Comparison of ENCODE assay signal across 20 cellular contexts in the genomic region with DNA sequence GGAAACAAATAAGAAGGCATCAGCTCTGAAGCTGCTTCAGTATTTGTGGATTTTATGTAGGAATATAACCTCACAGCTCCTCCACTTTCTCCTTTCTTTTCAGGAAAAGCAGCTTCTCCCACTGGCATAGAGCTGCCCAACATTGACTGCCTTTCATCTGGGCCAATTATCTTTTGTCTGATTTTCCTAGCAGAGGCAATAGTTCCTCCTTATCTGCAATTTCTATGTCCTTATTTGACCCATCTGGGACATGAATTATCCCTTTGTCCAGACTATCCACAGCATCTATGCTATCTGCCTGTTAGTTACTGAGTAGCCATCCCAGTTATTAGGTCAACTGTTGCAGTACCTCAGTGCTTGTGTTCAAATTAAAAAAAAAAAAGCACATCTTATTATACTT.
DNase-seq lines count a peak whose midpoint lies in the region; ATAC-seq and TF ChIP-seq lines count a peak whose summit lies in the region.
"Had no signal": no experiment of that assay in that cellular context is flagged by ENCODE, and none has a peak within 500 bp of the region (broad histone marks: within the 10 kb centered on the region; RNA-seq: fewer than 3 reads in every experiment).

No MANE protein-coding gene starts in this region.

- no peak for DNase-seq in mammary epithelial cell
- no peak for DNase-seq in MCF 10A (ENCODE audit: unreplicated experiment)
- DNase-seq in foreskin melanocyte = peak; percentile 70
- DNase-seq in neuronal stem cell (ENCODE audit: low spot score) = no peak
- DNase-seq: 8988T; CD8-positive, alpha-beta T cell; DMS79 treated with DMSO at 0.1 percent for 48 hours; KG1; NCI-H1048; NCI-H1436 treated with DMSO at 0.1 percent for 48 hours; NCI-H2081 treated with DMSO at 0.1 percent for 48 hours; NCI-H345; NCI-H526 treated with DMSO at 0.1 percent for 48 hours; OCI-M1 had no signal

- no peak overlapping the region for H3K23ac ChIP-seq in neuronal stem cell (ENCODE audit: low read depth, low read length, poor library complexity)

- no peak overlapping the region for H3K27ac Mint-ChIP-seq in MCF 10A (ENCODE audit: low read depth, unreplicated experiment)
- H3K27ac Mint-ChIP-seq: CD8-positive, alpha-beta T cell had no signal

- POLR2A ChIA-PET in MCF 10A (lab: Yijun Ruan, JAX) = no interaction called here

- no peaks in the 10 kb centered on the region for H3K79me2 ChIP-seq in mammary epithelial cell (ENCODE audit: insufficient read depth, low read length)

- no peak overlapping the region for H2AK5ac ChIP-seq in neuronal stem cell (ENCODE audit: low read depth, low read length)

- BruUV-seq in mammary epithelial cell (replicated peaks; lab: Mats Ljungman, UMichigan) (no TSS peak), MCF 10A (replicated peaks; lab: Mats Ljungman, UMichigan) (no TSS peak)

- in situ Hi-C loops in mammary epithelial cell (cut with MboI; ENCODE audit: low sequenced_read_pairs in 2 of 2) = no loop called here

- no peak overlapping the region for H3K18ac ChIP-seq in neuronal stem cell (ENCODE audit: low read length)

- H2BK120ac ChIP-seq in neuronal stem cell (ENCODE audit: low read depth, low read length) = no peak overlapping the region

- H3K4me2 ChIP-seq in mammary epithelial cell (ENCODE audit: insufficient read depth, low read depth, low read length) (no peak overlapping the region), neuronal stem cell (ENCODE audit: insufficient read depth, low read length, poor library complexity, severe bottlenecking) (no peak overlapping the region)
- H3K4me2 ChIP-seq: BLaER1 had no signal

- H4K91ac ChIP-seq in neuronal stem cell (ENCODE audit: low read depth, low read length, poor library complexity) = no peak overlapping the region

- CTCF ChIA-PET in mammary epithelial cell (lab: Charles Lee; ENCODE audit: low non-redundant PET) (no interaction called here), MCF 10A (lab: Yijun Ruan, JAX) (no interaction called here)

- peaks cover 31% of the 10 kb centered on the region for H3K27me3 Mint-ChIP-seq in MCF 10A (ENCODE audit: insufficient read depth, unreplicated experiment)

- no peak overlapping the region for H2BK12ac ChIP-seq in neuronal stem cell (ENCODE audit: low read length)

- H2AFZ ChIP-seq in mammary epithelial cell (ENCODE audit: low read depth, low read length) (peak overlapping the region; percentile 20), neuronal stem cell (ENCODE audit: low read length) (peak overlapping the region; percentile 70)

- H3K27me3 ChIP-seq in mammary epithelial cell (ENCODE audit: insufficient read depth, low read length) = no peaks in the 10 kb centered on the region
- H3K27me3 ChIP-seq in neuronal stem cell (ENCODE audit: control insufficient read depth in 3 of 3, insufficient read depth in 3 of 3, low read depth in 1 of 3, low read length in 3 of 3) = no peaks in the 10 kb centered on the region
- H3K27me3 ChIP-seq: BLaER1, SJSA1 had no signal

- no peaks in the 10 kb centered on the region for H3K9me3 Mint-ChIP-seq in MCF 10A (ENCODE audit: unreplicated experiment)
- H3K9me3 Mint-ChIP-seq: CD8-positive, alpha-beta T cell had no signal

- H4K8ac ChIP-seq in neuronal stem cell (ENCODE audit: low read depth, low read length) = no peak overlapping the region

- intact Hi-C loops in mammary epithelial cell (cut with micrococcal nuclease) = no loop called here
- intact Hi-C loops in MCF 10A (cut with micrococcal nuclease) = no loop called here

- H3K36me3 Mint-ChIP-seq in MCF 10A (ENCODE audit: insufficient read depth, unreplicated experiment) = no peaks in the 10 kb centered on the region
- H3K36me3 Mint-ChIP-seq: CD8-positive, alpha-beta T cell had no signal

- H3K79me1 ChIP-seq in neuronal stem cell (ENCODE audit: low read depth, low read length) = no peaks in the 10 kb centered on the region

- no peaks in the 10 kb centered on the region for H3K9me3 ChIP-seq in mammary epithelial cell (replicated peaks; ENCODE audit: insufficient read depth, low read length)
- no peaks in the 10 kb centered on the region for H3K9me3 ChIP-seq in neuronal stem cell (replicated peaks in 1 of 2; ENCODE audit: control insufficient read depth in 2 of 2, insufficient read depth in 1 of 2, low read depth in 1 of 2, low read length in 2 of 2)
- H3K9me3 ChIP-seq: BLaER1, SJSA1 had no signal

- H3K36me3 ChIP-seq in mammary epithelial cell (ENCODE audit: insufficient read depth, low read length) (no peaks in the 10 kb centered on the region), neuronal stem cell (replicated peaks in 1 of 2; ENCODE audit: control insufficient read depth in 2 of 2, insufficient read depth in 2 of 2, low read length in 2 of 2) (no peaks in the 10 kb centered on the region)
- H3K36me3 ChIP-seq: BLaER1, SJSA1 had no signal

- H4K20me1 ChIP-seq in mammary epithelial cell (ENCODE audit: insufficient read depth, low read length) = no peaks in the 10 kb centered on the region
- H4K20me1 ChIP-seq: BLaER1 had no signal

- H3K4ac ChIP-seq in neuronal stem cell (ENCODE audit: low read length) = no peak overlapping the region

- dilution Hi-C loops in mammary epithelial cell (cut with HindIII; ENCODE audit: low sequenced_read_pairs) = no loop called here

- H2BK15ac ChIP-seq in neuronal stem cell (ENCODE audit: low read length) = no peak overlapping the region

- no peak overlapping the region for H3K4me3 Mint-ChIP-seq in MCF 10A (ENCODE audit: unreplicated experiment)
- H3K4me3 Mint-ChIP-seq: CD8-positive, alpha-beta T cell had no signal

- no peak overlapping the region for H2BK5ac ChIP-seq in neuronal stem cell (ENCODE audit: low read length)

- H3K4me3 ChIP-seq in mammary epithelial cell (replicated peaks in 1 of 3; ENCODE audit: insufficient read depth in 1 of 3, low read depth in 2 of 3, low read length in 3 of 3) = no peak overlapping the region
- no peak overlapping the region for H3K4me3 ChIP-seq in neuronal stem cell (ENCODE audit: low read length in 2 of 2)
- H3K4me3 ChIP-seq: BLaER1, SJSA1 had no signal

- ATAC-seq in GM21786 (IDR thresholded peaks at IDR 0.05; ENCODE audit: unreplicated experiment) = no peak
- ATAC-seq in HG03354 (IDR thresholded peaks at IDR 0.05; ENCODE audit: poor library complexity, severe bottlenecking, unreplicated experiment) = no peak
- ATAC-seq in HG03442 (IDR thresholded peaks at IDR 0.05; ENCODE audit: unreplicated experiment) = no peak
- no peak for ATAC-seq in GM18873 (IDR thresholded peaks at IDR 0.05; ENCODE audit: low FRiP score, unreplicated experiment)
- ATAC-seq: CD8-positive, alpha-beta T cell had no signal

- H3K4me1 Mint-ChIP-seq in MCF 10A (ENCODE audit: insufficient read depth, unreplicated experiment) = no peaks in the 10 kb centered on the region

- H3K14ac ChIP-seq in neuronal stem cell (ENCODE audit: low read length) = no peak overlapping the region

- H3K27ac ChIP-seq in mammary epithelial cell (ENCODE audit: insufficient read depth, low read depth, low read length) (no peak overlapping the region), neuronal stem cell (replicated peaks; ENCODE audit: low read length) (no peak overlapping the region)
- H3K27ac ChIP-seq: BLaER1, SJSA1 had no signal

- H3K4me1 ChIP-seq in mammary epithelial cell (ENCODE audit: insufficient read depth, low read length) (no peaks in the 10 kb centered on the region), neuronal stem cell (ENCODE audit: control insufficient read depth in 2 of 2, insufficient read depth in 1 of 2, low read depth in 1 of 2, low read length in 2 of 2) (no peaks in the 10 kb centered on the region)
- H3K4me1 ChIP-seq: BLaER1, SJSA1 had no signal

- TF ChIP-seq CTCF in mammary epithelial cell (conservative IDR thresholded peaks at IDR 0.05 in 1 of 2, IDR thresholded peaks at IDR 0.05 in 1 of 2; ENCODE audit: extremely low read depth in 1 of 2, insufficient read depth in 1 of 2, low read depth in 1 of 2, low read length in 2 of 2) = no peak
- TF ChIP-seq CTCF in MCF 10A (IDR thresholded peaks at IDR 0.05; ENCODE audit: unreplicated experiment) = no peak

- no peak overlapping the region for H3K9ac ChIP-seq in mammary epithelial cell (ENCODE audit: insufficient read depth, low read length)
- H3K9ac ChIP-seq in neuronal stem cell (ENCODE audit: low read depth, low read length, poor library complexity) = no peak overlapping the region
- H3K9ac ChIP-seq: BLaER1 had no signal
